8 cellular contexts compared by ENCODE assay signal in genomic region chr14:22928237-22929103, GRCh38. TPM values are rescaled to one million over a fixed set of nuclear protein-coding genes. Genes with fewer than 3 reads are reported as not detected.
DNase-seq lines count a peak whose midpoint lies in the region; ATAC-seq, FAIRE-seq and TF ChIP-seq lines count a peak whose summit lies in the region.

No MANE protein-coding gene starts in this region.

- no peak for ATAC-seq in K562
- no peak for ATAC-seq in aorta (ENCODE audit: low FRiP score)
- no peak for ATAC-seq in GM18870 (IDR thresholded peaks at IDR 0.05; ENCODE audit: unreplicated experiment)
- ATAC-seq in GM21360 (IDR thresholded peaks at IDR 0.05; ENCODE audit: unreplicated experiment), result no peak

- H3K4me1 ChIP-seq in K562 (replicated peaks in 1 of 2; ENCODE audit: control insufficient read depth in 2 of 2, insufficient read depth in 2 of 2, low read length in 2 of 2) (peaks cover 5 to 14% of the 10 kb centered on the region in 2 experiments; a peak in 3 of 5 replicates), aorta (ENCODE audit: control insufficient read depth in 1 of 2, insufficient read depth in 2 of 2, low read length in 2 of 2) (no peaks in the 10 kb centered on the region)

- H3K9me3 ChIP-seq in K562 (replicated peaks; ENCODE audit: control insufficient read depth, insufficient read depth, low read depth, low read length) (no peaks in the 10 kb centered on the region), aorta (ENCODE audit: control insufficient read depth, low read length) (no peaks in the 10 kb centered on the region)

- DNase-seq in stimulated activated CD4-positive, alpha-beta T cell treated with anti-CD3 and anti-CD28 coated beads, Interleukin-4, amount 100 ng/mL, for 24 hours, result peak; percentile 11
- no peak for DNase-seq in stimulated activated CD4-positive, alpha-beta T cell treated with anti-CD3 and anti-CD28 coated beads, Interleukin-4, amount 100 ng/mL, for 4 hours
- DNase-seq in K562 (ENCODE audit: extremely low read depth in 1 of 4, low spot score in 3 of 4), result peak in 1 of 4 experiments; percentile 36
- no peak for DNase-seq in lower leg skin (ENCODE audit: low spot score in 2 of 2)
- no peak for DNase-seq in aorta
- DNase-seq in GM10266 (ENCODE audit: extremely low spot score), result no peak

- no peak for TF ChIP-seq EP300 in K562 (IDR thresholded peaks at IDR 0.05; ENCODE audit: low read length)

- in situ Hi-C loops in K562 (cut with MboI), result no loop called here

- peaks cover 40% of the 10 kb centered on the region for H3K79me2 ChIP-seq in K562 (ENCODE audit: control insufficient read depth, insufficient read depth, low read length)

- BruUV-seq in K562 (replicated peaks; lab: Mats Ljungman, UMichigan), result TSS peak; percentile 68

- WGBS in K562 (ENCODE audit: insufficient coverage, low coverage, missing lambda C conversion rate), result under 1% methylated on average over 12 of the region's 12 CpGs
- 9% methylated on average over 12 of the region's 12 CpGs for WGBS in lower leg skin, 2 donors
- WGBS in aorta, 2 donors, result 17% methylated on average over 12 of the region's 12 CpGs

- H2AFZ ChIP-seq in K562 (ENCODE audit: low read depth, low read length), result peak overlapping the region; percentile 92

- H3K27ac ChIP-seq in K562 (ENCODE audit: extremely low read depth, low read depth, low read length) (peak overlapping the region; percentile 88), aorta (ENCODE audit: low read depth in 1 of 2, low read length in 2 of 2) (no peak overlapping the region)

- no peak for TF ChIP-seq CTCF in K562 (IDR thresholded peaks at IDR 0.05 in 2 of 3, conservative IDR thresholded peaks at IDR 0.05 in 1 of 3; ENCODE audit: insufficient read depth in 2 of 3, low read depth in 1 of 3, low read length in 3 of 3)
- TF ChIP-seq CTCF in lower leg skin (IDR thresholded peaks at IDR 0.05), result no peak
- no peak for TF ChIP-seq CTCF in GM10266 (IDR thresholded peaks at IDR 0.05; ENCODE audit: control insufficient read depth, insufficient read depth, low read depth, missing control alignments)

- H3K9ac ChIP-seq in K562 (ENCODE audit: insufficient read depth in 1 of 2, low read depth in 2 of 2, low read length in 2 of 2), result peak overlapping the region; percentile 93 to 99

- CTCF ChIA-PET in K562 (lab: Yijun Ruan, JAX; ENCODE audit: low intra/inter-chr PET ratio), result interaction anchor here (2.8 kb wide), 1 partner anchor 55 kb away, joined by 21 read pairs; the partner anchor contains the start of gene AJUBA

- no peaks in the 10 kb centered on the region for H3K27me3 ChIP-seq in K562 (ENCODE audit: control insufficient read depth in 2 of 2, insufficient read depth in 2 of 2, low read length in 2 of 2)
- H3K27me3 ChIP-seq in aorta (ENCODE audit: control insufficient read depth in 1 of 2, insufficient read depth in 2 of 2, low read length in 1 of 2), result no peaks in the 10 kb centered on the region

- H3K4me3 ChIP-seq in K562 (peak overlapping the region; percentile 80), lower leg skin (ENCODE audit: low read depth, poor library complexity, severe bottlenecking) (peak overlapping the region; percentile 94), aorta (ENCODE audit: low read length in 2 of 2) (peak overlapping the region; percentile 44 to 49)

- H3K4me2 ChIP-seq in K562 (ENCODE audit: insufficient read depth, low read length), result peak overlapping the region; percentile 93

- H3K9me1 ChIP-seq in K562 (ENCODE audit: control insufficient read depth, insufficient read depth, low read length), result no peaks in the 10 kb centered on the region

- TF ChIP-seq RAD21 in K562 (CRISPR knock-in tag; conservative IDR thresholded peaks at IDR 0.05 in 1 of 2, IDR thresholded peaks at IDR 0.05 in 1 of 2), result no peak

- no peak for FAIRE-seq in K562 (lab: Jason Lieb, UNC)

- POLR2A ChIA-PET in K562 (lab: Yijun Ruan, JAX), result interaction anchor here (0.5 to 6.2 kb wide), 24 partner anchors 9 to 392 kb away, joined by 3 to 62 read pairs (median 4); partner anchors contain the start of genes AJUBA, CDH24, HAUS4 and PABPN1

- H3K36me3 ChIP-seq in K562 (ENCODE audit: control insufficient read depth, insufficient read depth, low read length), result peaks cover 48% of the 10 kb centered on the region
- peaks cover 0 to 2% of the 10 kb centered on the region in 2 donors for H3K36me3 ChIP-seq in aorta (ENCODE audit: control insufficient read depth in 1 of 2, insufficient read depth in 2 of 2, low read length in 1 of 2)

- TF ChIP-seq POLR2A in K562 (conservative IDR thresholded peaks at IDR 0.05) (no peak), lower leg skin (IDR thresholded peaks at IDR 0.05) (no peak)

- intact Hi-C loops in K562 (cut with micrococcal nuclease), result loop anchor here (1.0 to 2.0 kb wide), 3 partner anchors 28 to 130 kb away; partner anchors contain the start of gene HAUS4
- intact Hi-C loops in lower leg skin (cut with DNase I; ENCODE audit: low total_unique reads), result no loop called here
- intact Hi-C loops in aorta (cut with DNase I), result no loop called here

- H4K20me1 ChIP-seq in K562 (replicated peaks; ENCODE audit: control insufficient read depth, insufficient read depth, low read length), result no peaks in the 10 kb centered on the region

RNA-seq across cellular contexts. Expression of gene PRMT5, which starts 0.7 kb away (rescaled TPM):
- total RNA-seq in K562 (2011; cell fraction: chromatin; rRNA removed; ENCODE audit: low replicate concordance), result 278 and 432 TPM in 2 replicates
- 251 and 313 TPM in 2 replicates for total RNA-seq in K562 (2011; cell fraction: nucleolus; rRNA removed)
- 210 and 241 TPM in 2 replicates for total RNA-seq in K562 (2011; cell fraction: nucleoplasm; rRNA removed)
- 123 and 171 TPM in 2 replicates for total RNA-seq in K562 (2014; rRNA removed)
- total RNA-seq in K562 (2014; rRNA removed; fragmentation: Illumina TruSeq; extraction: Trizol), result 222 and 228 TPM in 2 replicates
- 245 and 276 TPM in 2 replicates for total RNA-seq in K562 (2015; rRNA removed; fragmentation: Illumina TruSeq; extraction: Trizol)
- total RNA-seq in K562 (2021), result 246 and 247 TPM in 2 replicates
- 409 and 552 TPM in 2 replicates for polyA plus RNA-seq in K562 (2011; rRNA removed)
- polyA plus RNA-seq in K562 (2011; cell fraction: cytosol; rRNA removed), result 792 and 841 TPM in 2 replicates
- polyA plus RNA-seq in K562 (2011; cell fraction: nucleus; rRNA removed), result 583 and 596 TPM in 2 replicates
- polyA plus RNA-seq in K562 (2012), result 146 and 359 TPM in 2 replicates
- 270 and 321 TPM in 2 replicates for polyA plus RNA-seq in K562 (2014; fragmentation: Illumina TruSeq; extraction: Trizol)
- polyA plus RNA-seq in K562 (2014; fragmentation: Nextera tagmentation; extraction: Ambion mirVana), result 100 to 1,000 TPM; 114 to 155 TPM
- 216 and 257 TPM in 2 replicates for polyA plus RNA-seq in K562 (2014; rRNA removed)
- 300 and 519 TPM in 2 replicates for polyA minus RNA-seq in K562 (2011; rRNA and poly(A)+ RNA removed)
- 206 and 309 TPM in 2 replicates for polyA minus RNA-seq in K562 (2011; cell fraction: cytosol; rRNA and poly(A)+ RNA removed)
- 93.0 and 134 TPM in 2 replicates for polyA minus RNA-seq in K562 (2011; cell fraction: nucleus; rRNA and poly(A)+ RNA removed)
- 10 to 100 TPM; 42.9 to 53.2 (median 48.3) TPM for total RNA-seq in lower leg skin
- total RNA-seq in aorta, result 10 to 100 TPM; 32.0 to 36.5 TPM
- polyA plus RNA-seq in aorta, result 10 to 100 TPM; 27.7 to 36.2 TPM

RNA-seq across cellular contexts. Expression of gene RBM23, which starts 9.5 kb away (rescaled TPM):
- 87.2 and 129 TPM in 2 replicates for total RNA-seq in K562 (2011; cell fraction: chromatin; rRNA removed; ENCODE audit: low replicate concordance)
- total RNA-seq in K562 (2011; cell fraction: nucleolus; rRNA removed), result 74.0 and 76.5 TPM in 2 replicates
- 81.6 and 84.0 TPM in 2 replicates for total RNA-seq in K562 (2011; cell fraction: nucleoplasm; rRNA removed)
- total RNA-seq in K562 (2014; rRNA removed), result 46.0 and 68.2 TPM in 2 replicates
- total RNA-seq in K562 (2014; rRNA removed; fragmentation: Illumina TruSeq; extraction: Trizol), result 48.9 and 53.2 TPM in 2 replicates
- total RNA-seq in K562 (2015; rRNA removed; fragmentation: Illumina TruSeq; extraction: Trizol), result 66.8 and 73.0 TPM in 2 replicates
- 56.0 and 58.5 TPM in 2 replicates for total RNA-seq in K562 (2021)
- 36.2 and 57.8 TPM in 2 replicates for polyA plus RNA-seq in K562 (2011; rRNA removed)
- polyA plus RNA-seq in K562 (2011; cell fraction: cytosol; rRNA removed), result 57.1 and 82.5 TPM in 2 replicates
- 68.8 and 78.6 TPM in 2 replicates for polyA plus RNA-seq in K562 (2011; cell fraction: nucleus; rRNA removed)
- 43.1 and 49.8 TPM in 2 replicates for polyA plus RNA-seq in K562 (2012)
- polyA plus RNA-seq in K562 (2014; fragmentation: Illumina TruSeq; extraction: Trizol), result 50.2 and 69.0 TPM in 2 replicates
- polyA plus RNA-seq in K562 (2014; fragmentation: Nextera tagmentation; extraction: Ambion mirVana), result 100 to 1,000 TPM in 1 of 2 experiments, 10 to 100 TPM in 1; 67.8 to 102 TPM
- polyA plus RNA-seq in K562 (2014; rRNA removed), result 47.1 and 50.4 TPM in 2 replicates
- polyA minus RNA-seq in K562 (2011; rRNA and poly(A)+ RNA removed), result 65.1 and 89.3 TPM in 2 replicates
- 26.5 and 31.2 TPM in 2 replicates for polyA minus RNA-seq in K562 (2011; cell fraction: cytosol; rRNA and poly(A)+ RNA removed)
- polyA minus RNA-seq in K562 (2011; cell fraction: nucleus; rRNA and poly(A)+ RNA removed), result 24.9 and 39.5 TPM in 2 replicates
- 100 to 1,000 TPM in 2 of 4 donors, 10 to 100 TPM in 2; 71.2 to 202 (median 105) TPM for total RNA-seq in lower leg skin
- 10 to 100 TPM; 65.4 to 72.6 TPM for total RNA-seq in aorta
- polyA plus RNA-seq in aorta, result 10 to 100 TPM; 19.9 to 54.3 TPM

RNA-seq across cellular contexts. Expression of gene HAUS4, which starts 28.4 kb away (rescaled TPM):
- total RNA-seq in K562 (2011; cell fraction: chromatin; rRNA removed; ENCODE audit: low replicate concordance), result 69.7 and 91.7 TPM in 2 replicates
- total RNA-seq in K562 (2011; cell fraction: nucleolus; rRNA removed), result 49.2 and 58.2 TPM in 2 replicates
- 65.3 and 66.7 TPM in 2 replicates for total RNA-seq in K562 (2011; cell fraction: nucleoplasm; rRNA removed)
- total RNA-seq in K562 (2014; rRNA removed) (53.3 and 62.8 TPM in 2 replicates), K562 (2014; rRNA removed; fragmentation: Illumina TruSeq; extraction: Trizol) (59.2 and 62.3 TPM in 2 replicates), K562 (2015; rRNA removed; fragmentation: Illumina TruSeq; extraction: Trizol) (44.1 and 49.2 TPM in 2 replicates), K562 (2021) (47.4 and 49.3 TPM in 2 replicates), lower leg skin (10 to 100 TPM; 52.3 to 74.4 (median 61.9) TPM), aorta (10 to 100 TPM; 19.7 to 33.9 TPM)
- polyA plus RNA-seq in K562 (2011; rRNA removed) (80.3 and 85.4 TPM in 2 replicates), K562 (2014; fragmentation: Illumina TruSeq; extraction: Trizol) (41.2 and 46.3 TPM in 2 replicates), K562 (2014; fragmentation: Nextera tagmentation; extraction: Ambion mirVana) (10 to 100 TPM; 12.5 to 13.0 TPM), K562 (2014; rRNA removed) (71.8 and 71.9 TPM in 2 replicates), aorta (10 to 100 TPM; 39.5 to 62.7 TPM)
- 34.3 and 50.3 TPM in 2 replicates for polyA plus RNA-seq in K562 (2011; cell fraction: cytosol; rRNA removed)
- 60.6 and 85.4 TPM in 2 replicates for polyA plus RNA-seq in K562 (2011; cell fraction: nucleus; rRNA removed)
- polyA plus RNA-seq in K562 (2012), result 43.0 and 99.2 TPM in 2 replicates
- polyA minus RNA-seq in K562 (2011; rRNA and poly(A)+ RNA removed), result 76.9 and 94.5 TPM in 2 replicates
- polyA minus RNA-seq in K562 (2011; cell fraction: cytosol; rRNA and poly(A)+ RNA removed), result 27.2 and 28.9 TPM in 2 replicates
- 28.1 and 36.3 TPM in 2 replicates for polyA minus RNA-seq in K562 (2011; cell fraction: nucleus; rRNA and poly(A)+ RNA removed)

RNA-seq across cellular contexts. Expression of gene REM2, which starts 45.4 kb away (rescaled TPM):
- 1.2 and 3.0 TPM in 2 replicates for total RNA-seq in K562 (2011; cell fraction: chromatin; rRNA removed; ENCODE audit: low replicate concordance)
- total RNA-seq in K562 (2011; cell fraction: nucleolus; rRNA removed), result 3.0 and 3.8 TPM in 2 replicates
- 2.4 and 2.7 TPM in 2 replicates for total RNA-seq in K562 (2011; cell fraction: nucleoplasm; rRNA removed)
- total RNA-seq in K562 (2014; rRNA removed) (0.29 and 0.36 TPM in 2 replicates), K562 (2014; rRNA removed; fragmentation: Illumina TruSeq; extraction: Trizol) (0.18 and 0.51 TPM in 2 replicates), K562 (2015; rRNA removed; fragmentation: Illumina TruSeq; extraction: Trizol) (0.25 and 0.34 TPM in 2 replicates), K562 (2021) (0.40 and 0.69 TPM in 2 replicates), lower leg skin (1 to 10 TPM in 2 of 4 donors, under 1 TPM in 2; 0.52 to 2.5 (median 1.5) TPM), aorta (under 1 TPM; 0.36 to 0.75 TPM)
- polyA plus RNA-seq in K562 (2011; rRNA removed) (0.91 and 1.0 TPM in 2 replicates), K562 (2014; fragmentation: Illumina TruSeq; extraction: Trizol) (0.21 and 0.25 TPM in 2 replicates), K562 (2014; fragmentation: Nextera tagmentation; extraction: Ambion mirVana) (under 1 TPM; 0.38 to 0.50 TPM), K562 (2014; rRNA removed) (0.20 and 0.97 TPM in 2 replicates), aorta (under 1 TPM in 1 of 2 donors, not detected in 1; 0.92 TPM)
- 0.40 and 0.47 TPM in 2 replicates for polyA plus RNA-seq in K562 (2011; cell fraction: cytosol; rRNA removed)
- 1.2 and 2.3 TPM in 2 replicates for polyA plus RNA-seq in K562 (2011; cell fraction: nucleus; rRNA removed)
- 0.82 and 1.1 TPM in 2 replicates for polyA plus RNA-seq in K562 (2012)
- 0.32 and 0.48 TPM in 2 replicates for polyA minus RNA-seq in K562 (2011; rRNA and poly(A)+ RNA removed)
- not detected in 2 replicates for polyA minus RNA-seq in K562 (2011; cell fraction: cytosol; rRNA and poly(A)+ RNA removed)
- polyA minus RNA-seq in K562 (2011; cell fraction: nucleus; rRNA and poly(A)+ RNA removed), result 0.81 and 1.9 TPM in 2 replicates

RNA-seq across cellular contexts. Expression of gene AJUBA, which starts 53.9 kb away (rescaled TPM):
- total RNA-seq in K562 (2011; cell fraction: chromatin; rRNA removed; ENCODE audit: low replicate concordance), result 12.8 and 18.9 TPM in 2 replicates
- total RNA-seq in K562 (2011; cell fraction: nucleolus; rRNA removed), result 9.2 and 10.0 TPM in 2 replicates
- 10.9 and 18.6 TPM in 2 replicates for total RNA-seq in K562 (2011; cell fraction: nucleoplasm; rRNA removed)
- total RNA-seq in K562 (2014; rRNA removed), result 3.3 and 5.3 TPM in 2 replicates
- total RNA-seq in K562 (2014; rRNA removed; fragmentation: Illumina TruSeq; extraction: Trizol), result 3.1 and 3.2 TPM in 2 replicates
- total RNA-seq in K562 (2015; rRNA removed; fragmentation: Illumina TruSeq; extraction: Trizol), result 1.5 and 1.8 TPM in 2 replicates
- 2.9 and 4.3 TPM in 2 replicates for total RNA-seq in K562 (2021)
- polyA plus RNA-seq in K562 (2011; rRNA removed), result 4.7 and 6.4 TPM in 2 replicates
- 3.5 and 5.2 TPM in 2 replicates for polyA plus RNA-seq in K562 (2011; cell fraction: cytosol; rRNA removed)
- 7.3 and 10.0 TPM in 2 replicates for polyA plus RNA-seq in K562 (2011; cell fraction: nucleus; rRNA removed)
- 3.0 and 13.8 TPM in 2 replicates for polyA plus RNA-seq in K562 (2012)
- polyA plus RNA-seq in K562 (2014; fragmentation: Illumina TruSeq; extraction: Trizol), result 2.3 and 2.8 TPM in 2 replicates
- polyA plus RNA-seq in K562 (2014; fragmentation: Nextera tagmentation; extraction: Ambion mirVana), result 1 to 10 TPM in 1 of 2 experiments, under 1 TPM in 1; 0.73 to 1.6 TPM
- polyA plus RNA-seq in K562 (2014; rRNA removed), result 2.0 and 2.2 TPM in 2 replicates
- 10.0 and 10.6 TPM in 2 replicates for polyA minus RNA-seq in K562 (2011; rRNA and poly(A)+ RNA removed)
- 3.7 and 4.5 TPM in 2 replicates for polyA minus RNA-seq in K562 (2011; cell fraction: cytosol; rRNA and poly(A)+ RNA removed)
- 4.7 and 9.6 TPM in 2 replicates for polyA minus RNA-seq in K562 (2011; cell fraction: nucleus; rRNA and poly(A)+ RNA removed)
- total RNA-seq in lower leg skin, result 10 to 100 TPM; 66.2 to 98.4 (median 74.8) TPM
- 10 to 100 TPM; 12.9 to 16.2 TPM for total RNA-seq in aorta
- polyA plus RNA-seq in aorta, result 1 to 10 TPM; 2.2 to 3.8 TPM
